Comparison of ENCODE assay signal across 3 cellular contexts in genomic region chr14:99288948-99289347, GRCh38.
TF ChIP-seq lines count a peak whose summit lies in the region.

No MANE protein-coding gene starts in this region.

TF ChIP-seq in HCT116, 20 proteins besides CTCF, POLR2A, EP300 and RAD21:
- no peak for TF ChIP-seq SRF (IDR thresholded peaks at IDR 0.05; ENCODE audit: low read depth)
- TF ChIP-seq SP1 (IDR thresholded peaks at IDR 0.05; ENCODE audit: low read depth): no peak
- TF ChIP-seq YY1 (IDR thresholded peaks at IDR 0.05; ENCODE audit: extremely low read depth, insufficient replicate concordance, low read depth, low read length): no peak
- no peak for TF ChIP-seq JUND (IDR thresholded peaks at IDR 0.05)
- TF ChIP-seq EZH2phosphoT487 (IDR thresholded peaks at IDR 0.05; ENCODE audit: borderline replicate concordance): no peak
- no peak for TF ChIP-seq CEBPB (IDR thresholded peaks at IDR 0.05; ENCODE audit: low read depth)
- no peak for TF ChIP-seq TCF7L2 (IDR thresholded peaks at IDR 0.05; ENCODE audit: borderline replicate concordance, extremely low read depth, insufficient read depth, insufficient read length)
- TF ChIP-seq FOSL1 (IDR thresholded peaks at IDR 0.05; ENCODE audit: low read depth): no peak
- TF ChIP-seq EZH2 (IDR thresholded peaks at IDR 0.05): no peak
- TF ChIP-seq REST (IDR thresholded peaks at IDR 0.05; ENCODE audit: low read depth): no peak
- no peak for TF ChIP-seq CBX3 (IDR thresholded peaks at IDR 0.05; ENCODE audit: low read depth)
- no peak for TF ChIP-seq ZNF274 (IDR thresholded peaks at IDR 0.05; ENCODE audit: low read depth, low read length)
- no peak for TF ChIP-seq SIN3A (IDR thresholded peaks at IDR 0.05; ENCODE audit: low read depth)
- no peak for TF ChIP-seq MAX (IDR thresholded peaks at IDR 0.05)
- no peak for TF ChIP-seq ZFX (IDR thresholded peaks at IDR 0.05)
- no peak for TF ChIP-seq ELF1 (IDR thresholded peaks at IDR 0.05; ENCODE audit: borderline replicate concordance, low read depth)
- TF ChIP-seq ZBTB33 (IDR thresholded peaks at IDR 0.05; ENCODE audit: extremely low read depth, insufficient replicate concordance, low read length): no peak
- TF ChIP-seq EGR1 (IDR thresholded peaks at IDR 0.05; ENCODE audit: low read depth): no peak

TF ChIP-seq in Ishikawa, 13 proteins besides CTCF, POLR2A, EP300 and RAD21:
- TF ChIP-seq MAX (IDR thresholded peaks at IDR 0.05) (no peak), USF1 (IDR thresholded peaks at IDR 0.05) (peak; percentile 65)

TF ChIP-seq in K562, 482 proteins besides CTCF, POLR2A, EP300 and RAD21:
- TF ChIP-seq BRCA1 (IDR thresholded peaks at IDR 0.05) (no peak), BRCA1 (CRISPR knock-in tag; IDR thresholded peaks at IDR 0.05) (no peak), SLC30A9 (CRISPR knock-in tag; IDR thresholded peaks at IDR 0.05) (no peak), PCBP2 (IDR thresholded peaks at IDR 0.05; ENCODE audit: low read depth, low read length, poor library complexity, severe bottlenecking) (no peak), ELF2 (CRISPR knock-in tag; IDR thresholded peaks at IDR 0.05) (no peak), ZNF217 (CRISPR knock-in tag; IDR thresholded peaks at IDR 0.05) (no peak), USF2 (CRISPR knock-in tag; IDR thresholded peaks at IDR 0.05) (peak; percentile 57), USF1 (CRISPR knock-in tag; IDR thresholded peaks at IDR 0.05) (peak; percentile 29), SIN3B (IDR thresholded peaks at IDR 0.05; ENCODE audit: low read depth) (no peak), DMBX1 (CRISPR knock-in tag; IDR thresholded peaks at IDR 0.05; ENCODE audit: borderline replicate concordance) (no peak), RAD51 (IDR thresholded peaks at IDR 0.05; ENCODE audit: borderline replicate concordance, low read depth) (peak; percentile 27; the same call in 1 of the 2 replicates), MTA3 (IDR thresholded peaks at IDR 0.05; ENCODE audit: borderline replicate concordance) (no peak), CREB5 (CRISPR knock-in tag; IDR thresholded peaks at IDR 0.05) (no peak), PBX2 (CRISPR knock-in tag; IDR thresholded peaks at IDR 0.05; ENCODE audit: low read depth) (no peak), PBX2 (tag; conservative IDR thresholded peaks at IDR 0.05; ENCODE audit: low read depth) (no peak), RBFOX2 (IDR thresholded peaks at IDR 0.05; ENCODE audit: low read depth, low read length) (no peak), MTA1 (IDR thresholded peaks at IDR 0.05; ENCODE audit: borderline replicate concordance) (no peak), PHF20 (IDR thresholded peaks at IDR 0.05; ENCODE audit: partially characterized antibody) (no peak), RBBP5 (IDR thresholded peaks at IDR 0.05; ENCODE audit: borderline replicate concordance, insufficient read depth, low read length, poor library complexity, severe bottlenecking) (no peak), TSHZ1 (CRISPR knock-in tag; IDR thresholded peaks at IDR 0.05) (no peak), ZMIZ1 (IDR thresholded peaks at IDR 0.05; ENCODE audit: low read depth in 2 of 2, low read length in 2 of 2) (no peak), MAZ (CRISPR knock-in tag; conservative IDR thresholded peaks at IDR 0.05 in 1 of 2, IDR thresholded peaks at IDR 0.05 in 1 of 2) (no peak), CEBPG (CRISPR knock-in tag; IDR thresholded peaks at IDR 0.05) (no peak), CEBPG (tag; conservative IDR thresholded peaks at IDR 0.05 in 1 of 2, IDR thresholded peaks at IDR 0.05 in 1 of 2) (no peak)
